Comparison of ENCODE assay signal across 9 cellular contexts in the genomic region with DNA sequence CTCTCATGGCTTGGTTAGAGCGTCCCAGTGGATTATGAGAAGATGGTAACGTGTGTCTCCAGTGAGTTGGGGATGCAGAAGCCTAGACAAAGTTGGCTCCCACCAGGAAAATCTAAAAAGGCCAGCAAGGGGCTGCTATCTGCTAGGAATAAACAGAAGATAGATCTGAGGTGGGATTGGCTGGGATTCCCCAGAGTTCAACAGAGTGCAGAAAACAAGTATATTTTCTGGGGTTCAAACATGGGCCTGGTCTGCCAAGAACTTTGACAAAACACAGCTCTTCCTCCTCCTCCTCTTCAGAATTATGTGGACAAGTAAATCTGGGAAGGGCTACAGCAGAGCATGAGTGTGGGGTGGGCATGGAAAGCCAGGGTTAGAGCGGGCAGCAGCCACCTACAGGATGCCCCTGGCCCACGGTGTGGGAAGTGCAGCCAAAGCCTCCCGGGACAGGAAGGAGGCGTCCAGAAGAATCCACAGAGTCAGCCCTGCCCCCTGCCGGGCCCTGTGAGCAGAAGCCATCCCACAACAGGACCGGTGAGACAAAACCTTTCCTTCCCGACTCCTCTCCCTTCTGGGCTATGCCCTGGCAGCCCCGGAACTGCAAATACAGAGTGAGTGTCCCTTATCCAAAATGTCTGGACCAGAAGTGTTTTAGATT.
A peak's percentile ranks its signal among the peaks of the same experiment; 100 is the strongest.
DNase-seq lines count a peak whose midpoint lies in the region; ATAC-seq and TF ChIP-seq lines count a peak whose summit lies in the region.
"Had no signal": no experiment of that assay in that cellular context is flagged by ENCODE, and none has a peak within 500 bp of the region (broad histone marks: within the 10 kb centered on the region; RNA-seq: fewer than 3 reads in every experiment).

No MANE protein-coding gene starts in this region.

- no peak overlapping the region for H3K27ac ChIP-seq in A673 (ENCODE audit: low read depth, low read length, poor library complexity, severe bottlenecking)
- peak overlapping the region in 1 of 4 donors; percentile 56 for H3K27ac ChIP-seq in gastrocnemius medialis
- H3K27ac ChIP-seq: ovary had no signal

- H3K36me3 ChIP-seq in A673 (ENCODE audit: insufficient read depth, low read length, poor library complexity, severe bottlenecking) (no peaks in the 10 kb centered on the region), H7 (replicated peaks; ENCODE audit: control insufficient read depth, insufficient read depth, low read length) (no peaks in the 10 kb centered on the region), gastrocnemius medialis (no peaks in the 10 kb centered on the region)
- H3K36me3 ChIP-seq: ovary had no signal

- TF ChIP-seq CTCF in A673 (conservative IDR thresholded peaks at IDR 0.05; ENCODE audit: low read depth, low read length) (peak; percentile 62), gastrocnemius medialis (IDR thresholded peaks at IDR 0.05 in 4 of 5, conservative IDR thresholded peaks at IDR 0.05 in 1 of 5) (peak in 4 of 5 experiments; percentile 26 to 54 (median 40))

- H3K4me3 ChIP-seq in A673 (ENCODE audit: low read depth, low read length, poor library complexity, severe bottlenecking): no peak overlapping the region
- H3K4me3 ChIP-seq in H7 (ENCODE audit: insufficient read depth, low read depth, low read length): no peak overlapping the region
- H3K4me3 ChIP-seq in gastrocnemius medialis: no peak overlapping the region
- H3K4me3 ChIP-seq: ovary had no signal

- H3K9me3 ChIP-seq in A673 (ENCODE audit: low read depth, low read length, poor library complexity, severe bottlenecking) (no peaks in the 10 kb centered on the region), gastrocnemius medialis (no peaks in the 10 kb centered on the region)
- H3K9me3 ChIP-seq: ovary had no signal

- ATAC-seq in gastrocnemius medialis (peak in 1 of 2 donors; percentile 30), HG03280 (IDR thresholded peaks at IDR 0.05; ENCODE audit: unreplicated experiment) (no peak)

- intact Hi-C loops in A673 (cut with micrococcal nuclease; ENCODE audit: unreplicated experiment) (no loop called here), head of caudate nucleus (cut with DNase I) (no loop called here), gastrocnemius medialis (cut with DNase I; ENCODE audit: low total_unique reads) (no loop called here)

- H3K27me3 ChIP-seq in A673 (replicated peaks; ENCODE audit: insufficient read depth, low read depth, low read length, poor library complexity): no peaks in the 10 kb centered on the region
- H3K27me3 ChIP-seq in H7 (ENCODE audit: control insufficient read depth, insufficient read depth, low read length): no peaks in the 10 kb centered on the region
- H3K27me3 ChIP-seq in gastrocnemius medialis: no peaks in the 10 kb centered on the region
- H3K27me3 ChIP-seq: ovary had no signal

- peak; percentile 68 for DNase-seq in A673 (ENCODE audit: low spot score)
- DNase-seq in H7: peak; percentile 78
- peak; percentile 52 for DNase-seq in activated CD4-positive, alpha-beta memory T cell treated with anti-CD3 and anti-CD28 coated beads, Interleukin-2, amount 10 ng/mL, durations not matched to agents 7 days and 5 days
- peak in 34 of 42 donors; percentile 23 to 87 (median 56) for DNase-seq in head of caudate nucleus
- DNase-seq in gastrocnemius medialis: peak in 1 of 2 donors; percentile 28
- DNase-seq in COR-L47 (lab: John Stamatoyannopoulos, UW): no peak
- no peak for DNase-seq in NCI-H1436 treated with DMSO at 0.1 percent for 48 hours (lab: John Stamatoyannopoulos, UW)

- H3K27me3 Mint-ChIP-seq in activated CD4-positive, alpha-beta memory T cell treated with anti-CD3 and anti-CD28 coated beads, Interleukin-2, amount 10 ng/mL, durations not matched to agents 7 days and 5 days: peaks cover 14% of the 10 kb centered on the region

- H3K27ac Mint-ChIP-seq in activated CD4-positive, alpha-beta memory T cell treated with anti-CD3 and anti-CD28 coated beads, Interleukin-2, amount 10 ng/mL, durations not matched to agents 7 days and 5 days: no peak overlapping the region

- BruUV-seq in A673 (replicated peaks; lab: Mats Ljungman, UMichigan): no TSS peak

- peaks cover 14% of the 10 kb centered on the region for H3K4me1 Mint-ChIP-seq in activated CD4-positive, alpha-beta memory T cell treated with anti-CD3 and anti-CD28 coated beads, Interleukin-2, amount 10 ng/mL, durations not matched to agents 7 days and 5 days

- H3K4me3 Mint-ChIP-seq in activated CD4-positive, alpha-beta memory T cell treated with anti-CD3 and anti-CD28 coated beads, Interleukin-2, amount 10 ng/mL, durations not matched to agents 7 days and 5 days: no peak overlapping the region

- POLR2A ChIA-PET in A673 (lab: Charles Lee; ENCODE audit: low non-redundant PET): no interaction called here
- POLR2A ChIA-PET in activated CD4-positive, alpha-beta memory T cell treated with anti-CD3 and anti-CD28 coated beads, Interleukin-2, amount 10 ng/mL, durations not matched to agents 7 days and 5 days (lab: Charles Lee): interaction anchor here (1.5 kb wide), 1 partner anchor 9 kb away, joined by 3 read pairs; no protein-coding TSS in a partner anchor

- CTCF ChIA-PET in A673 (lab: Charles Lee): interaction anchor here (0.6 to 0.7 kb wide), 2 partner anchors 12 to 279 kb away, joined by 3 to 6 read pairs; no protein-coding TSS in a partner anchor
- CTCF ChIA-PET in activated CD4-positive, alpha-beta memory T cell treated with anti-CD3 and anti-CD28 coated beads, Interleukin-2, amount 10 ng/mL, durations not matched to agents 7 days and 5 days (lab: Charles Lee): interaction anchor here (0.7 to 2.1 kb wide), 7 partner anchors 10 to 278 kb away, joined by 3 to 12 read pairs (median 6); no protein-coding TSS in a partner anchor

- in situ Hi-C loops in gastrocnemius medialis (cut with MboI; ENCODE audit: low sequenced_read_pairs in 4 of 4): loop anchor here in 1 of 4 donors (10.0 kb wide), 1 partner anchor 262 kb away; no protein-coding TSS in a partner anchor

- no peaks in the 10 kb centered on the region for H3K36me3 Mint-ChIP-seq in activated CD4-positive, alpha-beta memory T cell treated with anti-CD3 and anti-CD28 coated beads, Interleukin-2, amount 10 ng/mL, durations not matched to agents 7 days and 5 days (ENCODE audit: low read depth)

- no peak for TF ChIP-seq POLR2A in gastrocnemius medialis (IDR thresholded peaks at IDR 0.05)

- peaks cover 9% of the 10 kb centered on the region for H3K4me1 ChIP-seq in A673 (ENCODE audit: insufficient read depth, low read length, poor library complexity, severe bottlenecking)
- H3K4me1 ChIP-seq in gastrocnemius medialis: peaks cover 23 to 28% of the 10 kb centered on the region in 2 donors

- H3K9me3 Mint-ChIP-seq in activated CD4-positive, alpha-beta memory T cell treated with anti-CD3 and anti-CD28 coated beads, Interleukin-2, amount 10 ng/mL, durations not matched to agents 7 days and 5 days: no peaks in the 10 kb centered on the region

Comparison
In these comparisons a context has a peak if more than half of its experiments do, and no peak if none do; other contexts are left out.
1. DNase-seq: peak in A673 (single experiment), H7 (single experiment), activated CD4-positive, alpha-beta memory T cell treated with anti-CD3 and anti-CD28 coated beads, Interleukin-2, amount 10 ng/mL, durations not matched to agents 7 days and 5 days (single experiment) and head of caudate nucleus (34 of 42); none in COR-L47 (single experiment) and NCI-H1436 treated with DMSO at 0.1 percent for 48 hours (single experiment).